13 cellular contexts compared by ENCODE assay signal in genomic region chr11:95345651-95346050, GRCh38.
DNase-seq lines count a peak whose midpoint lies in the region; ATAC-seq and TF ChIP-seq lines count a peak whose summit lies in the region.
"Had no signal": no experiment of that assay in that cellular context is flagged by ENCODE, and none has a peak within 500 bp of the region (broad histone marks: within the 10 kb centered on the region; RNA-seq: fewer than 3 reads in every experiment).

No MANE protein-coding gene starts in this region.

- H3K4me1 ChIP-seq in hepatocyte (ENCODE audit: insufficient read depth) (peaks cover under 1% of the 10 kb centered on the region), BE2C (no peaks in the 10 kb centered on the region)
- H3K4me1 ChIP-seq: upper lobe of right lung had no signal

- H3K4me3 ChIP-seq in hepatocyte (no peak overlapping the region), BE2C (ENCODE audit: low read depth, low read length) (no peak overlapping the region)
- H3K4me3 ChIP-seq: upper lobe of right lung had no signal

- no peak overlapping the region for H2AFZ ChIP-seq in hepatocyte

- H3K9me3 Mint-ChIP-seq in activated T-helper 17 cell treated with anti-CD3 and anti-CD28 coated beads, Interleukin-2, amount 50 U/mL, for 72 hours, result peaks cover 16% of the 10 kb centered on the region

- no peak overlapping the region for H3K27ac Mint-ChIP-seq in activated T-helper 17 cell treated with anti-CD3 and anti-CD28 coated beads, Interleukin-2, amount 50 U/mL, for 72 hours

- H3K27me3 ChIP-seq in hepatocyte (no peaks in the 10 kb centered on the region), BE2C (no peaks in the 10 kb centered on the region)
- H3K27me3 ChIP-seq: upper lobe of right lung had no signal

- H3K9me2 ChIP-seq in hepatocyte (replicated peaks; ENCODE audit: insufficient read depth), result no peaks in the 10 kb centered on the region

- H3K9me3 ChIP-seq in hepatocyte (ENCODE audit: low read depth), result peaks cover 4% of the 10 kb centered on the region
- no peaks in the 10 kb centered on the region for H3K9me3 ChIP-seq in BE2C
- H3K9me3 ChIP-seq: upper lobe of right lung had no signal

- H3K4me3 Mint-ChIP-seq in activated T-helper 17 cell treated with anti-CD3 and anti-CD28 coated beads, Interleukin-2, amount 50 U/mL, for 72 hours, result no peak overlapping the region

- no peak overlapping the region for H3K27ac ChIP-seq in hepatocyte
- H3K27ac ChIP-seq: upper lobe of right lung had no signal

- DNase-seq in hepatocyte (ENCODE audit: low spot score) (no peak), BE2C (no peak), SK-N-DZ (ENCODE audit: low spot score) (no peak), NCI-H526 treated with DMSO at 0.1 percent for 48 hours (lab: John Stamatoyannopoulos, UW) (no peak)
- DNase-seq: midbrain, NCI-H1417, NCI-H82, SW 1271, upper lobe of right lung had no signal

- H4K20me1 ChIP-seq in hepatocyte (ENCODE audit: insufficient read depth, poor library complexity, severe bottlenecking), result no peaks in the 10 kb centered on the region

- ATAC-seq in GM18519 (IDR thresholded peaks at IDR 0.05; ENCODE audit: low FRiP score, unreplicated experiment) (peak; percentile 75), GM21390 (IDR thresholded peaks at IDR 0.05; ENCODE audit: unreplicated experiment) (peak; percentile 93), HG03103 (IDR thresholded peaks at IDR 0.05; ENCODE audit: low read depth, unreplicated experiment) (peak; percentile 87)
- ATAC-seq in activated T-helper 17 cell treated with anti-CD3 and anti-CD28 coated beads, Interleukin-2, amount 50 U/mL, for 72 hours (replicated peaks), result peak; percentile 65
- ATAC-seq: upper lobe of right lung had no signal

- H3K36me3 ChIP-seq in hepatocyte (replicated peaks; ENCODE audit: insufficient read depth, low read depth) (no peaks in the 10 kb centered on the region), BE2C (no peaks in the 10 kb centered on the region)
- H3K36me3 ChIP-seq: upper lobe of right lung had no signal

- TF ChIP-seq CTCF in hepatocyte (IDR thresholded peaks at IDR 0.05; ENCODE audit: poor library complexity) (no peak), BE2C (IDR thresholded peaks at IDR 0.05; ENCODE audit: low read depth, low read length) (no peak)

- no peaks in the 10 kb centered on the region for H3K79me2 ChIP-seq in hepatocyte

- no peaks in the 10 kb centered on the region for H3K4me1 Mint-ChIP-seq in activated T-helper 17 cell treated with anti-CD3 and anti-CD28 coated beads, Interleukin-2, amount 50 U/mL, for 72 hours

- no peak overlapping the region for H3K4me2 ChIP-seq in hepatocyte

- no peaks in the 10 kb centered on the region for H3K27me3 Mint-ChIP-seq in activated T-helper 17 cell treated with anti-CD3 and anti-CD28 coated beads, Interleukin-2, amount 50 U/mL, for 72 hours

- no peaks in the 10 kb centered on the region for H3K36me3 Mint-ChIP-seq in activated T-helper 17 cell treated with anti-CD3 and anti-CD28 coated beads, Interleukin-2, amount 50 U/mL, for 72 hours (ENCODE audit: low read depth)
